8 cellular contexts compared by ENCODE assay signal in the genomic region with DNA sequence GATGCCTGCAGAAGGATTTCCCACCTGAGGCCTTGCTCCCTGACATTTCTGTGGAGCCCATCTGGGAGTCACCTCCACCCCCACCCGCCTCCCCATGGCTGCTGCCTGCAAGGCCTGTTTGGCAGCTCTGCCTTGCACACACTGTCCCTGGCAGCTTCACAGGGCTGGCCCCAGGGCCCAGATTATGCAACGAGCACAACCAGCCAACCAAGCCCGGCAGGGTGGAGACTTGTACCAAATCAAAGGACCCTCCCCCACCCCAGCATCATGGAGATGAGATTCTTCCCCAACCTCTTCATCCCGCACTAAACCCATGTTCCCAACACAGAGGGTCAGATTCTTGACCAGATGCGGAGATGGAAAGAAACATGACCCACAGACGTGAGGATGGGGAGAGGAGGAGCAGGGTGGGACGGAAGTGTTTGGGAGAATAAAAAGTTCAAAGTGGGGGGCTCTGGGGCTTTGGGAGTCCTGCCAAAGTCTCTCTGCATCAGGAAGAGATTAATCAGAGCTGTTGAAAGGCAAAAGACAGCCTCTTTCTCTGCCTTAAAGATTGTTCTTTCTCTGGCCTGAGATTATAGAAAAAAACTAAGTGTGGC. TPM values are rescaled to one million over a fixed set of nuclear protein-coding genes. Genes with fewer than 3 reads are reported as not detected.
DNase-seq lines count a peak whose midpoint lies in the region; ATAC-seq lines count a peak whose summit lies in the region.

No MANE protein-coding gene starts in this region.

- no peaks in the 10 kb centered on the region for H3K9me3 Mint-ChIP-seq in CD8-positive, alpha-beta memory T cell

- H3K27me3 Mint-ChIP-seq in CD8-positive, alpha-beta memory T cell: peaks cover 0 to 1% of the 10 kb centered on the region in 2 donors

- H3K4me1 ChIP-seq in CD8-positive, alpha-beta memory T cell (ENCODE audit: insufficient read depth, low read length): peaks cover 53% of the 10 kb centered on the region

- peak overlapping the region; percentile 8 for H3K4me3 ChIP-seq in CD8-positive, alpha-beta memory T cell (ENCODE audit: low read length)

- H3K27ac Mint-ChIP-seq in CD8-positive, alpha-beta memory T cell: peak overlapping the region in 5 of 8 donors; percentile 22 to 82 (median 60)

- ATAC-seq in HG02759 (IDR thresholded peaks at IDR 0.05; ENCODE audit: unreplicated experiment) (no peak), GM18498 (IDR thresholded peaks at IDR 0.05; ENCODE audit: unreplicated experiment) (no peak), GM19467 (IDR thresholded peaks at IDR 0.05; ENCODE audit: unreplicated experiment) (no peak)

- no peak for DNase-seq in CD8-positive, alpha-beta memory T cell
- DNase-seq in NCI-H2081 treated with DMSO at 0.1 percent for 48 hours (lab: John Stamatoyannopoulos, UW) (peak; percentile 61), ecto neural progenitor cell (ENCODE audit: low spot score) (peak; percentile 62), middle frontal gyrus (ENCODE audit: extremely low spot score, low spot score) (peak; percentile 60), NCI-H526 treated with DMSO at 0.1 percent for 48 hours (lab: John Stamatoyannopoulos, UW) (no peak)

- peaks cover 43 to 58% (median 51%) of the 10 kb centered on the region in 3 donors for H3K4me1 Mint-ChIP-seq in CD8-positive, alpha-beta memory T cell

- no peak overlapping the region for H3K27ac ChIP-seq in CD8-positive, alpha-beta memory T cell (ENCODE audit: low read depth, low read length)

- peaks cover 0 to 48% (median 6%) of the 10 kb centered on the region in 3 donors for H3K36me3 Mint-ChIP-seq in CD8-positive, alpha-beta memory T cell

- CTCF ChIA-PET in CD8-positive, alpha-beta memory T cell (lab: Charles Lee): interaction anchor here (0.9 to 6.8 kb wide), 5 partner anchors 9 to 27 kb away, joined by 3 to 48 read pairs (median 3); partner anchors contain the start of genes FTSJ3 and PSMC5

- peak overlapping the region; percentile 38 to 82 (median 65) for H3K4me3 Mint-ChIP-seq in CD8-positive, alpha-beta memory T cell

- H3K9me3 ChIP-seq in CD8-positive, alpha-beta memory T cell (ENCODE audit: low read length): no peaks in the 10 kb centered on the region

- POLR2A ChIA-PET in CD8-positive, alpha-beta memory T cell (lab: Charles Lee): interaction anchor here (0.6 to 6.9 kb wide), 5 partner anchors 9 to 361 kb away, joined by 3 to 73 read pairs (median 4); partner anchors contain the start of genes CCDC47, DDX42, FTSJ3 and PSMC5

- H3K36me3 ChIP-seq in CD8-positive, alpha-beta memory T cell (ENCODE audit: insufficient read depth, low read length): peaks cover 20% of the 10 kb centered on the region

- H3K27me3 ChIP-seq in CD8-positive, alpha-beta memory T cell (ENCODE audit: insufficient read depth, low read length, poor library complexity, severe bottlenecking): no peaks in the 10 kb centered on the region

RNA-seq across cellular contexts. Expression of gene SMARCD2, which starts 3.8 kb away (rescaled TPM):
- 100 to 1,000 TPM in 1 of 2 experiments, 10 to 100 TPM in 1; 96.8 to 107 TPM for total RNA-seq in CD8-positive, alpha-beta memory T cell
- 121 TPM for polyA plus RNA-seq in CD8-positive, alpha-beta memory T cell

RNA-seq across cellular contexts. Expression of gene FTSJ3, which starts 11.2 kb away (rescaled TPM):
- 100 to 1,000 TPM in 1 of 2 experiments, 10 to 100 TPM in 1; 98.1 to 102 TPM for total RNA-seq in CD8-positive, alpha-beta memory T cell
- 34.8 TPM for polyA plus RNA-seq in CD8-positive, alpha-beta memory T cell

RNA-seq across cellular contexts. Expression of gene PSMC5, which starts 11.5 kb away (rescaled TPM):
- 100 to 1,000 TPM; 208 to 212 TPM for total RNA-seq in CD8-positive, alpha-beta memory T cell
- 201 TPM for polyA plus RNA-seq in CD8-positive, alpha-beta memory T cell

RNA-seq across cellular contexts. Expression of gene CSH2, which starts 34.8 kb away (rescaled TPM):
- not detected for total RNA-seq in CD8-positive, alpha-beta memory T cell
- not detected for polyA plus RNA-seq in CD8-positive, alpha-beta memory T cell

RNA-seq across cellular contexts. Expression of gene GH2, which starts 43.1 kb away (rescaled TPM):
- total RNA-seq in CD8-positive, alpha-beta memory T cell: not detected
- polyA plus RNA-seq in CD8-positive, alpha-beta memory T cell: not detected

Comparison
In these comparisons a context has a peak if more than half of its experiments do, and no peak if none do; other contexts are left out.
1. DNase-seq: peak in NCI-H2081 treated with DMSO at 0.1 percent for 48 hours (single experiment), ecto neural progenitor cell (single experiment) and middle frontal gyrus (single experiment); none in CD8-positive, alpha-beta memory T cell (0 of 5) and NCI-H526 treated with DMSO at 0.1 percent for 48 hours (single experiment).